ENCODE assay signal across 1 cellular context in the genomic region with DNA sequence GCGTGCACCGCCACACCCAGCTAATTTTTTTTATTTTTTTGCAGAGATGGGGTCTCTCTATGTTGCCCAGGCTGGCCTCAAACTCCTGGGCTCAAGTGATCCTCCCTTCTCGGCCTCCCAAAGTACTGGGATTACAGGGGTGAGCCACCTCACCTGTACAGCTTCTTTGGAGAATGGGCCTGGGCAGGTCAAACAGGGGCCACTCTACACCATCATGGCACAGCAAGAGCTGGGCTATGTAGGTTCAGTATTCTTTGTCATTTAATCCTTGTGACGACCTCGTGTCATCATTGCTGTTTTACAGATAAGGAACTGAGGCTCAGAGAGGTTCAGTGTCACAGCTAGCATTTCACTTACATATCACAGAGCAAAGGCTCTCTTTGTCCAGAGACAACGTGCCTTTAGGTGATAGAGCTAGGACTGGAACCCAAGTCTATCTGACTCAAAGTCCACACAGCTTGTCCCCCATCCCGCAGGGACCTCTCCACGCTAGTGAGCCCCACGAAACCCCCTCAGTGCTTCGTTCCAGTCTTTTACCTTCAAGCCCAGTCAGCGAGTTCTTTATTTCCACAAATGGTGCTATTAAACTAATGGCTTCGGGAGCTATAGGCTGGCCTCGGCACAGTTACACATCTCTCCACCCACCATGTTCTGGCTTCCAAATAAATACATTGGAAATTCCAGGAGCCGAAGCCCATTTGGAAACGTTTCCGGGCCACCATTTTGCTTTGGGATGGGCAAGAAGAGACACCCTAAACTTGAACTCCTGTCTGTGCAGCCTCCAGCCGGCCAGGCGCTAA.
TF ChIP-seq lines count a peak whose summit lies in the region.

No MANE protein-coding gene starts in this region.

TF ChIP-seq in SK-N-SH treated with all-trans-retinoic acid at 6 μM for 48 hours, 23 proteins besides CTCF, POLR2A, EP300 and RAD21 (continued from another document):
- TF ChIP-seq, protein P1, sequence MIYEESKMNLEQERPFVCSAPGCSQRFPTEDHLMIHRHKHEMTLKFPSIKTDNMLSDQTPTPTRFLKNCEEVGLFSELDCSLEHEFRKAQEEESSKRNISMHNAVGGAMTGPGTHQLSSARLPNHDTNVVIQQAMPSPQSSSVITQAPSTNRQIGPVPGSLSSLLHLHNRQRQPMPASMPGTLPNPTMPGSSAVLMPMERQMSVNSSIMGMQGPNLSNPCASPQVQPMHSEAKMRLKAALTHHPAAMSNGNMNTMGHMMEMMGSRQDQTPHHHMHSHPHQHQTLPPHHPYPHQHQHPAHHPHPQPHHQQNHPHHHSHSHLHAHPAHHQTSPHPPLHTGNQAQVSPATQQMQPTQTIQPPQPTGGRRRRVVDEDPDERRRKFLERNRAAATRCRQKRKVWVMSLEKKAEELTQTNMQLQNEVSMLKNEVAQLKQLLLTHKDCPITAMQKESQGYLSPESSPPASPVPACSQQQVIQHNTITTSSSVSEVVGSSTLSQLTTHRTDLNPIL (CRISPR knock-in tag; IDR thresholded peaks at IDR 0.05; ENCODE audit: low read depth) = no peak
- no peak for TF ChIP-seq RARB (CRISPR knock-in tag; IDR thresholded peaks at IDR 0.05)
